In the genomic region with DNA sequence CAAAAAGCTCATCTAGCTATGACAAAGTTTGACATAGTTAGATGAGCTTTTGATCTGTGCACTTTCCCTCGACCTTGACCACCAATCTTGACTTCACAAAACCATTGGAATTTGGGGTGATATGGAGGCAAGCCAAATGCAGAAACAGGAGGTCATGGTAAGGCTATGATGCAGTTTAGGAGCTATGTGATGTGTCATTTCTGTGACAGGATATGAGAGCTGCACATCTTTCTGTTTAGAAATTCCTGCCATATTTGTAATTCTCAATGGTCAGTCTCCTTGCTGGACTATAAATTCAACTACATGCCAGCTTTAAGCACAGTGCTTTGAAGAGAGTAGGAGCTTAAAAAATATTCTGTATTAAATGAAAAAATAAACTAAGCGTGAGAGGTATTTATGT, we compare ENCODE assay signal across 1 cellular context.
TF ChIP-seq lines count a peak whose summit lies in the region.

No MANE protein-coding gene starts in this region.

TF ChIP-seq in IMR-90, 13 proteins besides CTCF, POLR2A, EP300 and RAD21:
- no peak for TF ChIP-seq FOS (IDR thresholded peaks at IDR 0.05; ENCODE audit: low read depth, low read length)
- TF ChIP-seq CEBPB (IDR thresholded peaks at IDR 0.05; ENCODE audit: low read depth, low read length), result 0 out of 2 replicates have a peak, but pooled peaks have one; percentile 8
- no peak for TF ChIP-seq MXI1 (IDR thresholded peaks at IDR 0.05; ENCODE audit: borderline replicate concordance, low read depth, low read length)
- TF ChIP-seq RCOR1 (IDR thresholded peaks at IDR 0.05; ENCODE audit: insufficient replicate concordance, low read length), result peak; percentile 54
